ENCODE assay signal across 12 cellular contexts in the genomic region with DNA sequence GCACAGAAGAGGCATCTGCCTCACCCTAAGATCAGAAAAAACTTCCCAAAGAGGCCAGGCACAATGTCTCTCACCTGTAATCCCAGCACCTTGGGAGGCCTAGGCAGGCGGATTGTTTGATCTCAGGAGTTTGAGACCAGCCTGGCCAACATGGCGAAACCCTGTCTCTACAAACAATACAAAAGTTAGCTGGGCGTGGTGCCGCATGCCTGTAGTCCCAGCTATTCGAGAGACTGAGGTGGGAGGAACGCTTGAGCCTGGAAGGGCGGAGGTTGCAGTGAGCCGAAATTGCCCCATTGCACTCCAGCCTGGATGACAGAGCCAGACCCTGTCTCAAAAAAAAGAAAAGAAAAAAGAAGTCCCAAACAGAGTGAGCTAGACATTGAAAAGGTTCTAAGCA. TPM values are rescaled to one million over a fixed set of nuclear protein-coding genes. Genes with fewer than 3 reads are reported as not detected.
A peak's percentile ranks its signal among the peaks of the same experiment; 100 is the strongest.
DNase-seq lines count a peak whose midpoint lies in the region; ATAC-seq, FAIRE-seq and TF ChIP-seq lines count a peak whose summit lies in the region.
"Had no signal": no experiment of that assay in that cellular context is flagged by ENCODE, and none has a peak within 500 bp of the region (broad histone marks: within the 10 kb centered on the region; RNA-seq: fewer than 3 reads in every experiment).

No MANE protein-coding gene starts in this region.

- H3K4me3 ChIP-seq in H1 (ENCODE audit: extremely low read depth in 1 of 4, insufficient read depth in 2 of 4, low read depth in 3 of 4, low read length in 4 of 4): no peak overlapping the region

- no peak overlapping the region for H4K8ac ChIP-seq in H1 (ENCODE audit: extremely low read depth, insufficient read depth, low read length)

- H3K79me1 ChIP-seq in H1 (ENCODE audit: low read depth, low read length): peaks cover 6% of the 10 kb centered on the region; the same call in 1 of the 2 replicates

- POLR2A ChIA-PET in activated CD4-positive, alpha-beta T cell treated with anti-CD3 and anti-CD28 coated beads, Interleukin-2, amount 10 ng/mL, durations not matched to agents 7 days and 5 days (lab: Charles Lee): no interaction called here
- POLR2A ChIA-PET in RWPE1 (lab: Yijun Ruan, JAX; ENCODE audit: low non-redundant PET): interaction anchor here (0.6 to 0.7 kb wide), 2 partner anchors 194 to 662 kb away, joined by 3 to 7 read pairs; no protein-coding TSS in a partner anchor
- POLR2A ChIA-PET in H1 (lab: Charles Lee; ENCODE audit: partially characterized antibody): interaction anchor here (0.7 to 1.6 kb wide), 7 partner anchors 13 to 170 kb away, joined by 3 to 6 read pairs (median 4); a partner anchor contains a TSS

- no peak for ATAC-seq in stimulated activated effector memory CD8-positive, alpha-beta T cell treated with anti-CD3 and anti-CD28 coated beads, Interleukin-12 subunit alpha, Interleukin-12 subunit beta, amount 100 ng/mL, for 72 hours
- no peak for ATAC-seq in GM21360 (IDR thresholded peaks at IDR 0.05; ENCODE audit: unreplicated experiment)
- ATAC-seq: right cardiac atrium, SK-N-SH treated with all-trans-retinoic acid at 6 μM for 48 hours had no signal

- no peaks in the 10 kb centered on the region for H3K9me3 ChIP-seq in H1 (ENCODE audit: insufficient read depth in 2 of 2, low read depth in 1 of 2, low read length in 1 of 2)

- peaks cover 35% of the 10 kb centered on the region for H3K36me3 Mint-ChIP-seq in activated CD4-positive, alpha-beta T cell treated with anti-CD3 and anti-CD28 coated beads, Interleukin-2, amount 10 ng/mL, durations not matched to agents 7 days and 5 days (ENCODE audit: low read depth)
- peaks cover 89% of the 10 kb centered on the region for H3K36me3 Mint-ChIP-seq in stimulated activated effector memory CD8-positive, alpha-beta T cell treated with anti-CD3 and anti-CD28 coated beads, Interleukin-12 subunit alpha, Interleukin-12 subunit beta, amount 100 ng/mL, for 72 hours
- H3K36me3 Mint-ChIP-seq: brain had no signal

- H3K27me3 ChIP-seq in H1 (replicated peaks in 1 of 4; ENCODE audit: control insufficient read depth in 3 of 4, extremely low read depth in 1 of 4, insufficient read depth in 3 of 4, low read length in 3 of 4): no peaks in the 10 kb centered on the region

- 79% methylated on average over 8 of the region's 8 CpGs; no CpG with 5 or more reads in 1 of the 2 experiments for WGBS in H1 (ENCODE audit: extremely low coverage in 1 of 2, insufficient coverage in 1 of 2, insufficient read length in 1 of 2, insufficient replicate concordance in 2 of 2, low coverage in 1 of 2, low lambda C conversion rate in 2 of 2, missing lambda C conversion rate in 1 of 2), 2 experiments

- CTCF ChIA-PET in activated CD4-positive, alpha-beta T cell treated with anti-CD3 and anti-CD28 coated beads, Interleukin-2, amount 10 ng/mL, durations not matched to agents 7 days and 5 days (lab: Charles Lee): interaction anchor here (0.6 to 1.6 kb wide), 3 partner anchors 9 to 1157 kb away, joined by 3 to 5 read pairs (median 5); no protein-coding TSS in a partner anchor
- CTCF ChIA-PET in RWPE1 (lab: Yijun Ruan, JAX) (interaction anchor here (0.6 kb wide), 1 partner anchor 74 kb away, joined by 5 read pairs; no protein-coding TSS in a partner anchor), H1 (lab: Charles Lee; ENCODE audit: partially characterized antibody) (interaction anchor here (1.0 to 1.8 kb wide), 7 partner anchors 17 to 256 kb away, joined by 3 to 5 read pairs (median 4); no protein-coding TSS in a partner anchor)

- no peak overlapping the region for H4K5ac ChIP-seq in H1 (ENCODE audit: insufficient read length, low read depth, low read length)

- no peak overlapping the region; a peak in 1 of 7 replicates for H3K9ac ChIP-seq in H1 (replicated peaks in 1 of 4; ENCODE audit: extremely low read depth in 1 of 4, low read depth in 3 of 4, low read length in 3 of 4)

- H3K27ac ChIP-seq in RWPE1 (peak overlapping the region; percentile 43), H1 (ENCODE audit: low read depth, low read length) (no peak overlapping the region)

- no peak overlapping the region for H3K14ac ChIP-seq in H1 (ENCODE audit: insufficient read length)

- peaks cover 74% of the 10 kb centered on the region for H3K4me1 Mint-ChIP-seq in activated CD4-positive, alpha-beta T cell treated with anti-CD3 and anti-CD28 coated beads, Interleukin-2, amount 10 ng/mL, durations not matched to agents 7 days and 5 days
- H3K4me1 Mint-ChIP-seq in stimulated activated effector memory CD8-positive, alpha-beta T cell treated with anti-CD3 and anti-CD28 coated beads, Interleukin-12 subunit alpha, Interleukin-12 subunit beta, amount 100 ng/mL, for 72 hours: peaks cover 53% of the 10 kb centered on the region

- H2AFZ ChIP-seq in H1 (ENCODE audit: low read length): no peak overlapping the region

- TF ChIP-seq POLR2A in H1 (IDR thresholded peaks at IDR 0.05; ENCODE audit: control extremely low read depth in 1 of 2, low read depth in 2 of 2, low read length in 2 of 2): no peak

- peaks cover 3 to 7% of the 10 kb centered on the region in 2 experiments for H4K20me1 ChIP-seq in H1 (replicated peaks in 1 of 2; ENCODE audit: control insufficient read depth in 1 of 2, insufficient read depth in 2 of 2, low read length in 2 of 2)

- peaks cover 0 to 8% (median 7%) of the 10 kb centered on the region in 4 experiments; a peak in 5 of 7 replicates for H3K4me1 ChIP-seq in H1 (replicated peaks in 1 of 4; ENCODE audit: control insufficient read depth in 3 of 4, insufficient read depth in 4 of 4, low read length in 3 of 4)

- H3K27ac Mint-ChIP-seq in activated CD4-positive, alpha-beta T cell treated with anti-CD3 and anti-CD28 coated beads, Interleukin-2, amount 10 ng/mL, durations not matched to agents 7 days and 5 days: peak overlapping the region; percentile 63
- H3K27ac Mint-ChIP-seq in stimulated activated effector memory CD8-positive, alpha-beta T cell treated with anti-CD3 and anti-CD28 coated beads, Interleukin-12 subunit alpha, Interleukin-12 subunit beta, amount 100 ng/mL, for 72 hours: peak overlapping the region; percentile 11

- H3K23me2 ChIP-seq in H1 (ENCODE audit: low read depth, low read length): peaks cover 8% of the 10 kb centered on the region

- no peak overlapping the region for H3K56ac ChIP-seq in H1 (replicated peaks; ENCODE audit: insufficient read length, low read depth, low read length)

- no peak overlapping the region for H2BK12ac ChIP-seq in H1 (ENCODE audit: low read depth, low read length)

- no peak overlapping the region for H3K23ac ChIP-seq in H1 (ENCODE audit: insufficient read length)

- no peak overlapping the region; a peak in 1 of 4 replicates for H3K4me2 ChIP-seq in H1 (ENCODE audit: insufficient read depth in 1 of 2, low read depth in 2 of 2, low read length in 2 of 2)

- H2BK120ac ChIP-seq in H1 (replicated peaks; ENCODE audit: low read depth, low read length): no peak overlapping the region

- no peak overlapping the region for H2BK5ac ChIP-seq in H1 (ENCODE audit: low read depth, low read length)

- peak in 1 of 2 experiments; percentile 62; a peak in 1 of 3 replicates for TF ChIP-seq EP300 in H1 (IDR thresholded peaks at IDR 0.05; ENCODE audit: borderline replicate concordance in 1 of 2, low read depth in 2 of 2, low read length in 2 of 2)

- no peak for TF ChIP-seq CTCF in RWPE1 (conservative IDR thresholded peaks at IDR 0.05; ENCODE audit: low read depth)
- TF ChIP-seq CTCF in H1 (IDR thresholded peaks at IDR 0.05; ENCODE audit: control extremely low read depth in 1 of 3, insufficient read depth in 1 of 3, low read depth in 1 of 3, low read length in 3 of 3): no peak

- peaks cover 11 to 85% of the 10 kb centered on the region in 2 experiments for H3K79me2 ChIP-seq in H1 (ENCODE audit: control insufficient read depth in 1 of 2, insufficient read depth in 2 of 2, low read length in 2 of 2)

- FAIRE-seq in H1 (lab: Jason Lieb, UNC): no peak

- no peak overlapping the region for H3K4ac ChIP-seq in H1 (replicated peaks; ENCODE audit: insufficient read length, low read depth, low read length)

- no peak for DNase-seq in activated CD4-positive, alpha-beta T cell treated with anti-CD3 and anti-CD28 coated beads, Interleukin-2, amount 10 ng/mL, durations not matched to agents 7 days and 5 days
- no peak for DNase-seq in activated CD4-positive, alpha-beta T cell treated with anti-CD3 and anti-CD28 coated beads, Interleukin-2, amount 50 U/mL, for 48 hours
- no peak for DNase-seq in RWPE1 (ENCODE audit: low spot score)
- peak in 1 of 2 experiments; percentile 21 for DNase-seq in H1 (ENCODE audit: low read depth in 1 of 2, low spot score in 2 of 2)
- no peak for DNase-seq in stimulated activated effector memory CD8-positive, alpha-beta T cell treated with anti-CD3 and anti-CD28 coated beads, Interleukin-12 subunit alpha, Interleukin-12 subunit beta, amount 100 ng/mL, for 72 hours (ENCODE audit: low spot score in 2 of 2)
- DNase-seq in NCI-H1105 (lab: John Stamatoyannopoulos, UW): no peak
- DNase-seq in midbrain (lab: John Stamatoyannopoulos, UW): no peak
- DNase-seq: NCI-H2029, right cardiac atrium had no signal

- TF ChIP-seq RAD21 in H1 (IDR thresholded peaks at IDR 0.05 in 1 of 2, conservative IDR thresholded peaks at IDR 0.05 in 1 of 2; ENCODE audit: low read depth in 2 of 2, low read length in 2 of 2): no peak

- no peaks in the 10 kb centered on the region for H3K36me3 ChIP-seq in H1 (ENCODE audit: control insufficient read depth in 2 of 4, insufficient read depth in 4 of 4, low read length in 3 of 4)

- H3K4me3 Mint-ChIP-seq in activated CD4-positive, alpha-beta T cell treated with anti-CD3 and anti-CD28 coated beads, Interleukin-2, amount 10 ng/mL, durations not matched to agents 7 days and 5 days: peak overlapping the region; percentile 35
- H3K4me3 Mint-ChIP-seq in stimulated activated effector memory CD8-positive, alpha-beta T cell treated with anti-CD3 and anti-CD28 coated beads, Interleukin-12 subunit alpha, Interleukin-12 subunit beta, amount 100 ng/mL, for 72 hours: peak overlapping the region; percentile 87

- H3K18ac ChIP-seq in H1 (ENCODE audit: extremely low read depth, low read length): no peak overlapping the region

- H2BK20ac ChIP-seq in H1 (ENCODE audit: low read length): no peak overlapping the region

- H3K9me3 Mint-ChIP-seq in activated CD4-positive, alpha-beta T cell treated with anti-CD3 and anti-CD28 coated beads, Interleukin-2, amount 10 ng/mL, durations not matched to agents 7 days and 5 days: no peaks in the 10 kb centered on the region
- no peaks in the 10 kb centered on the region for H3K9me3 Mint-ChIP-seq in stimulated activated effector memory CD8-positive, alpha-beta T cell treated with anti-CD3 and anti-CD28 coated beads, Interleukin-12 subunit alpha, Interleukin-12 subunit beta, amount 100 ng/mL, for 72 hours
- H3K9me3 Mint-ChIP-seq: brain had no signal

- no peak overlapping the region for H2BK15ac ChIP-seq in H1 (ENCODE audit: low read length)

- H3K27me3 Mint-ChIP-seq in activated CD4-positive, alpha-beta T cell treated with anti-CD3 and anti-CD28 coated beads, Interleukin-2, amount 10 ng/mL, durations not matched to agents 7 days and 5 days: no peaks in the 10 kb centered on the region
- H3K27me3 Mint-ChIP-seq: brain had no signal

- H4K91ac ChIP-seq in H1 (replicated peaks; ENCODE audit: insufficient read length, low read length): no peak overlapping the region

- no peak overlapping the region for H2AK5ac ChIP-seq in H1 (ENCODE audit: low read depth, low read length)

RNA-seq across cellular contexts. Expression of a gene that starts 4.5 kb away (rescaled TPM):
- total RNA-seq in activated CD4-positive, alpha-beta T cell treated with anti-CD3 and anti-CD28 coated beads, Interleukin-2, amount 10 ng/mL, durations not matched to agents 7 days and 5 days: 10 to 100 TPM; 66.7 to 71.1 TPM
- total RNA-seq in H1 (2021; fragmentation: NEBNext Ultra II Directional; extraction: Animal tissue kit (Norgen Biotek cat#: 25700)): 27.5 and 27.9 TPM in 2 replicates
- 11.6 and 13.6 TPM in 2 replicates for polyA plus RNA-seq in H1 (2011; rRNA removed)
- polyA plus RNA-seq in H1 (2011; cell fraction: cytosol; rRNA removed): 14.9 TPM
- 12.4 TPM for polyA plus RNA-seq in H1 (2011; cell fraction: nucleus; rRNA removed)
- polyA plus RNA-seq in H1 (2012, experiment 1 of 2): 13.0 to 22.0 TPM (median 15.7 TPM) in 4 replicates
- 1.1 TPM for polyA plus RNA-seq in H1 (2012, experiment 2 of 2)
- polyA plus RNA-seq in H1 (2013, experiment 1 of 2): 16.9 TPM
- polyA plus RNA-seq in H1 (2013, experiment 2 of 2): 16.0 TPM
- 18.2 and 26.2 TPM in 2 replicates for polyA minus RNA-seq in H1 (2011; rRNA and poly(A)+ RNA removed)
- polyA minus RNA-seq in H1 (2011; cell fraction: cytosol; rRNA and poly(A)+ RNA removed): 18.5 TPM
- 37.6 TPM for polyA minus RNA-seq in H1 (2011; cell fraction: nucleus; rRNA and poly(A)+ RNA removed)

RNA-seq across cellular contexts. Expression of a gene that starts 5.4 kb away (rescaled TPM):
- total RNA-seq in activated CD4-positive, alpha-beta T cell treated with anti-CD3 and anti-CD28 coated beads, Interleukin-2, amount 10 ng/mL, durations not matched to agents 7 days and 5 days: 10 to 100 TPM; 29.2 to 31.2 TPM
- 11.4 and 11.5 TPM in 2 replicates for total RNA-seq in H1 (2021; fragmentation: NEBNext Ultra II Directional; extraction: Animal tissue kit (Norgen Biotek cat#: 25700))
- polyA plus RNA-seq in H1 (2011; rRNA removed): 4.9 and 5.4 TPM in 2 replicates
- polyA plus RNA-seq in H1 (2011; cell fraction: cytosol; rRNA removed): 4.8 TPM
- polyA plus RNA-seq in H1 (2011; cell fraction: nucleus; rRNA removed): 8.1 TPM
- 4.5 to 6.6 TPM (median 5.3 TPM) in 4 replicates for polyA plus RNA-seq in H1 (2012, experiment 1 of 2)
- 0.80 TPM for polyA plus RNA-seq in H1 (2012, experiment 2 of 2)
- polyA plus RNA-seq in H1 (2013, experiment 1 of 2): 5.0 TPM
- polyA plus RNA-seq in H1 (2013, experiment 2 of 2): 4.8 TPM
- 20.0 and 23.2 TPM in 2 replicates for polyA minus RNA-seq in H1 (2011; rRNA and poly(A)+ RNA removed)
- polyA minus RNA-seq in H1 (2011; cell fraction: cytosol; rRNA and poly(A)+ RNA removed): 8.3 TPM
- 19.6 TPM for polyA minus RNA-seq in H1 (2011; cell fraction: nucleus; rRNA and poly(A)+ RNA removed)

RNA-seq across cellular contexts. Expression of a gene that starts 31.5 kb away (rescaled TPM):
- 1 to 10 TPM; 2.2 to 2.4 TPM for total RNA-seq in activated CD4-positive, alpha-beta T cell treated with anti-CD3 and anti-CD28 coated beads, Interleukin-2, amount 10 ng/mL, durations not matched to agents 7 days and 5 days
- 82.9 and 91.1 TPM in 2 replicates for total RNA-seq in H1 (2021; fragmentation: NEBNext Ultra II Directional; extraction: Animal tissue kit (Norgen Biotek cat#: 25700))
- polyA plus RNA-seq in H1 (2011; rRNA removed): 30.5 and 42.0 TPM in 2 replicates
- 38.2 TPM for polyA plus RNA-seq in H1 (2011; cell fraction: cytosol; rRNA removed)
- 42.5 TPM for polyA plus RNA-seq in H1 (2011; cell fraction: nucleus; rRNA removed)
- 28.9 to 58.1 TPM (median 40.4 TPM) in 4 replicates for polyA plus RNA-seq in H1 (2012, experiment 1 of 2)
- 18.1 TPM for polyA plus RNA-seq in H1 (2012, experiment 2 of 2)
- polyA plus RNA-seq in H1 (2013, experiment 1 of 2): 21.2 TPM
- 19.8 TPM for polyA plus RNA-seq in H1 (2013, experiment 2 of 2)
- polyA minus RNA-seq in H1 (2011; rRNA and poly(A)+ RNA removed): 33.1 and 37.7 TPM in 2 replicates
- 69.5 TPM for polyA minus RNA-seq in H1 (2011; cell fraction: cytosol; rRNA and poly(A)+ RNA removed)
- 35.2 TPM for polyA minus RNA-seq in H1 (2011; cell fraction: nucleus; rRNA and poly(A)+ RNA removed)

RNA-seq across cellular contexts. Expression of a gene that starts 40.7 kb away (rescaled TPM):
- under 1 TPM in 1 of 2 experiments, not detected in 1; 0.50 TPM for total RNA-seq in activated CD4-positive, alpha-beta T cell treated with anti-CD3 and anti-CD28 coated beads, Interleukin-2, amount 10 ng/mL, durations not matched to agents 7 days and 5 days
- total RNA-seq in H1 (2021; fragmentation: NEBNext Ultra II Directional; extraction: Animal tissue kit (Norgen Biotek cat#: 25700)): 0.61 and 0.93 TPM in 2 replicates
- 0.25 and 0.39 TPM in 2 replicates for polyA plus RNA-seq in H1 (2011; rRNA removed)
- 1.0 TPM for polyA plus RNA-seq in H1 (2011; cell fraction: cytosol; rRNA removed)
- 0.53 TPM for polyA plus RNA-seq in H1 (2011; cell fraction: nucleus; rRNA removed)
- 0.57 to 0.86 TPM (median 0.72 TPM) in 4 replicates for polyA plus RNA-seq in H1 (2012, experiment 1 of 2)
- polyA plus RNA-seq in H1 (2012, experiment 2 of 2): not detected
- 0.43 TPM for polyA plus RNA-seq in H1 (2013, experiment 1 of 2)
- 0.37 TPM for polyA plus RNA-seq in H1 (2013, experiment 2 of 2)
- 0.32 and 0.46 TPM in 2 replicates for polyA minus RNA-seq in H1 (2011; rRNA and poly(A)+ RNA removed)
- polyA minus RNA-seq in H1 (2011; cell fraction: cytosol; rRNA and poly(A)+ RNA removed): not detected
- not detected for polyA minus RNA-seq in H1 (2011; cell fraction: nucleus; rRNA and poly(A)+ RNA removed)

RNA-seq across cellular contexts. Expression of a gene that starts 43.7 kb away (rescaled TPM):
- under 1 TPM; 0.89 to 0.99 TPM for total RNA-seq in activated CD4-positive, alpha-beta T cell treated with anti-CD3 and anti-CD28 coated beads, Interleukin-2, amount 10 ng/mL, durations not matched to agents 7 days and 5 days
- 3.5 and 3.8 TPM in 2 replicates for total RNA-seq in H1 (2021; fragmentation: NEBNext Ultra II Directional; extraction: Animal tissue kit (Norgen Biotek cat#: 25700))
- polyA plus RNA-seq in H1 (2011; rRNA removed): 0.36 and 0.50 TPM in 2 replicates
- 0.58 TPM for polyA plus RNA-seq in H1 (2011; cell fraction: cytosol; rRNA removed)
- polyA plus RNA-seq in H1 (2011; cell fraction: nucleus; rRNA removed): 0.57 TPM
- polyA plus RNA-seq in H1 (2012, experiment 1 of 2): 0.65 to 1.6 TPM (median 1.0 TPM) in 4 replicates
- 0.18 TPM for polyA plus RNA-seq in H1 (2012, experiment 2 of 2)
- 1.8 TPM for polyA plus RNA-seq in H1 (2013, experiment 1 of 2)
- 1.9 TPM for polyA plus RNA-seq in H1 (2013, experiment 2 of 2)
- 1.2 and 2.0 TPM in 2 replicates for polyA minus RNA-seq in H1 (2011; rRNA and poly(A)+ RNA removed)
- polyA minus RNA-seq in H1 (2011; cell fraction: cytosol; rRNA and poly(A)+ RNA removed): 1.4 TPM
- polyA minus RNA-seq in H1 (2011; cell fraction: nucleus; rRNA and poly(A)+ RNA removed): 4.1 TPM

Comparison
In these comparisons a context has a peak if more than half of its experiments do, and no peak if none do; other contexts are left out.
1. RNA of a gene that starts 31.5 kb away (total RNA-seq): 82.9 to 91.1 TPM in H1; 2.2 to 2.4 TPM in activated CD4-positive, alpha-beta T cell treated with anti-CD3 and anti-CD28 coated beads, Interleukin-2, amount 10 ng/mL, durations not matched to agents 7 days and 5 days; every median in the first group is over 10 times any median in the second.